ENCODE assay signal across 35 cellular contexts in genomic region chr5:124173386-124173785, GRCh38.
"Had no signal": no experiment of that assay in that cellular context is flagged by ENCODE, and none has a peak within 500 bp of the region (broad histone marks: within the 10 kb centered on the region; RNA-seq: fewer than 3 reads in every experiment).

No MANE protein-coding gene starts in this region.

- H3K27me3 ChIP-seq: adrenal gland, body of pancreas, brain microvascular endothelial cell, breast epithelium had no signal

- FAIRE-seq: astrocyte had no signal

- H3K36me3 Mint-ChIP-seq: activated CD4-positive, alpha-beta memory T cell treated with anti-CD3 and anti-CD28 coated beads for 36 hours; activated naive CD4-positive, alpha-beta T cell treated with anti-CD3 and anti-CD28 coated beads, Interleukin-2, amount 50 U/mL, for 72 hours; activated naive CD8-positive, alpha-beta T cell treated with anti-CD3 and anti-CD28 coated beads for 36 hours had no signal

- DNase-seq: activated B cell treated with CpG ODN at 0.5 μM for 24 hours; activated CD4-positive, alpha-beta memory T cell treated with anti-CD3 and anti-CD28 coated beads for 36 hours; activated CD4-positive, alpha-beta T cell treated with anti-CD3 and anti-CD28 coated beads for 4 hours; activated CD4-positive, alpha-beta T cell treated with anti-CD3 and anti-CD28 coated beads, Interleukin-2, amount 10 ng/mL, durations not matched to agents 24 days and 14 days; activated CD4-positive, alpha-beta T cell treated with anti-CD3 and anti-CD28 coated beads, Interleukin-2, amount 50 U/mL, for 1 hour; activated CD4-positive, alpha-beta T cell treated with anti-CD3 and anti-CD28 coated beads, Interleukin-2, amount 50 U/mL, for 4 hours; activated CD4-positive, CD25-positive, alpha-beta regulatory T cell treated with anti-CD3 and anti-CD28 coated beads, Interleukin-2, amount 50 U/mL, for 72 hours; activated CD8-positive, alpha-beta memory T cell treated with anti-CD3 and anti-CD28 coated beads, Interleukin-2, amount 50 U/mL, for 4 hours; activated CD8-positive, alpha-beta T cell treated with anti-CD3 and anti-CD28 coated beads for 36 hours; activated effector memory CD4-positive, alpha-beta T cell treated with anti-CD3 and anti-CD28 coated beads, Interleukin-2, amount 50 U/mL, for 16 hours; activated gamma-delta T cell treated with Interleukin-2 at 50 U/mL for 16 hours; activated naive CD4-positive, alpha-beta T cell; activated naive CD4-positive, alpha-beta T cell treated with anti-CD3 and anti-CD28 coated beads for 36 hours; activated naive CD4-positive, alpha-beta T cell treated with anti-CD3 and anti-CD28 coated beads, Interleukin-2, amount 50 U/mL, for 16 hours; activated naive CD8-positive, alpha-beta T cell treated with anti-CD3 and anti-CD28 coated beads for 36 hours; activated T-cell treated with anti-CD3 and anti-CD28 coated beads for 4 hours; activated T-cell treated with anti-CD3 and anti-CD28 coated beads, Interleukin-2, amount 50 U/mL, for 1 hour; activated T-cell treated with anti-CD3 and anti-CD28 coated beads, Interleukin-2, amount 50 U/mL, for 4 hours; activated T-cell treated with anti-CD3 and anti-CD28 coated beads, Interleukin-2, amount 50 U/mL, for 72 hours; adrenal gland; amniotic stem cell; aorta; body of pancreas; brain microvascular endothelial cell; central memory CD4-positive, alpha-beta T cell; T-helper 2 cell; T-helper 9 cell had no signal

- H3K4me3 Mint-ChIP-seq: activated B cell treated with CpG ODN at 0.5 μM for 24 hours; activated CD4-positive, alpha-beta memory T cell treated with anti-CD3 and anti-CD28 coated beads for 36 hours; activated CD4-positive, alpha-beta T cell treated with anti-CD3 and anti-CD28 coated beads, Interleukin-2, amount 10 ng/mL, durations not matched to agents 24 days and 14 days; activated CD8-positive, alpha-beta T cell treated with anti-CD3 and anti-CD28 coated beads for 36 hours; activated naive CD4-positive, alpha-beta T cell treated with anti-CD3 and anti-CD28 coated beads for 36 hours; activated naive CD8-positive, alpha-beta T cell treated with anti-CD3 and anti-CD28 coated beads for 36 hours; activated T-cell treated with anti-CD3 and anti-CD28 coated beads, Interleukin-2, amount 50 U/mL, for 4 hours; activated T-cell treated with anti-CD3 and anti-CD28 coated beads, Interleukin-2, amount 50 U/mL, for 72 hours; activated T-helper 1 cell treated with anti-CD3 and anti-CD28 coated beads, Interleukin-12 subunit alpha, Interleukin-12 subunit beta, Interleukin-2, Interleukin-4 antibody, amounts not matched to agents 30 ng/mL and 10 ng/mL and 1 ng/mL, durations not matched to agents 14 hours and 24 hours and 36 hours; activated T-helper 17 cell treated with anti-CD3 and anti-CD28 coated beads, Interleukin-2, amount 50 U/mL, for 72 hours; T-helper 1 cell treated with Interleukin-12 subunit alpha and Interleukin-12 subunit beta and Interleukin-4 antibody, amounts not matched to agents 30 μg/mL and 1 μg/mL, for 36 hours; T-helper 2 cell treated with Interferon-gamma antibody and Interleukin-4, amounts not matched to agents 5 μg/mL and 100 μg/mL, for 36 hours had no signal

- H3K27ac Mint-ChIP-seq: activated B cell treated with CpG ODN at 0.5 μM for 24 hours; activated CD4-positive, alpha-beta memory T cell treated with anti-CD3 and anti-CD28 coated beads for 36 hours; activated CD4-positive, alpha-beta T cell treated with anti-CD3 and anti-CD28 coated beads, Interleukin-2, amount 10 ng/mL, durations not matched to agents 24 days and 14 days; activated CD8-positive, alpha-beta T cell treated with anti-CD3 and anti-CD28 coated beads for 36 hours; activated naive CD4-positive, alpha-beta T cell treated with anti-CD3 and anti-CD28 coated beads for 36 hours; activated naive CD4-positive, alpha-beta T cell treated with anti-CD3 and anti-CD28 coated beads, Interleukin-2, amount 50 U/mL, for 72 hours; activated naive CD8-positive, alpha-beta T cell treated with anti-CD3 and anti-CD28 coated beads for 36 hours; activated T-cell treated with anti-CD3 and anti-CD28 coated beads, Interleukin-2, amount 50 U/mL, for 72 hours; activated T-helper 1 cell treated with anti-CD3 and anti-CD28 coated beads, Interleukin-12 subunit alpha, Interleukin-12 subunit beta, Interleukin-2, Interleukin-4 antibody, amounts not matched to agents 30 ng/mL and 10 ng/mL and 1 ng/mL, durations not matched to agents 14 hours and 24 hours and 36 hours; activated T-helper 17 cell treated with anti-CD3 and anti-CD28 coated beads, Interleukin-2, amount 50 U/mL, for 72 hours; T-helper 1 cell treated with Interleukin-12 subunit alpha and Interleukin-12 subunit beta and Interleukin-4 antibody, amounts not matched to agents 30 μg/mL and 1 μg/mL, for 36 hours; T-helper 2 cell treated with Interferon-gamma antibody and Interleukin-4, amounts not matched to agents 5 μg/mL and 100 μg/mL, for 36 hours had no signal

- H3K4me1 Mint-ChIP-seq: activated CD4-positive, alpha-beta T cell treated with anti-CD3 and anti-CD28 coated beads, Interleukin-2, amount 10 ng/mL, durations not matched to agents 24 days and 14 days; activated naive CD8-positive, alpha-beta T cell treated with anti-CD3 and anti-CD28 coated beads for 36 hours; activated T-helper 17 cell treated with anti-CD3 and anti-CD28 coated beads, Interleukin-2, amount 50 U/mL, for 72 hours had no signal

- H3K27me3 Mint-ChIP-seq: activated B cell treated with CpG ODN at 0.5 μM for 24 hours; activated CD4-positive, alpha-beta memory T cell treated with anti-CD3 and anti-CD28 coated beads for 36 hours; activated CD4-positive, alpha-beta T cell treated with anti-CD3 and anti-CD28 coated beads, Interleukin-2, amount 10 ng/mL, durations not matched to agents 24 days and 14 days; activated CD8-positive, alpha-beta T cell treated with anti-CD3 and anti-CD28 coated beads for 36 hours; activated naive CD8-positive, alpha-beta T cell treated with anti-CD3 and anti-CD28 coated beads for 36 hours; activated T-helper 17 cell treated with anti-CD3 and anti-CD28 coated beads, Interleukin-2, amount 50 U/mL, for 72 hours had no signal

- ATAC-seq: activated CD8-positive, alpha-beta T cell treated with anti-CD3 and anti-CD28 coated beads for 36 hours; activated naive CD4-positive, alpha-beta T cell treated with anti-CD3 and anti-CD28 coated beads, Interleukin-2, amount 50 U/mL, for 72 hours; activated T-cell treated with anti-CD3 and anti-CD28 coated beads, Interleukin-2, amount 50 U/mL, for 4 hours; activated T-cell treated with anti-CD3 and anti-CD28 coated beads, Interleukin-2, amount 50 U/mL, for 72 hours; activated T-helper 17 cell treated with anti-CD3 and anti-CD28 coated beads, Interleukin-2, amount 50 U/mL, for 72 hours; body of pancreas had no signal

- H3K4me3 ChIP-seq: adrenal gland, body of pancreas, breast epithelium had no signal

- H3K36me3 ChIP-seq: adrenal gland, brain microvascular endothelial cell, breast epithelium had no signal

- H3K4me1 ChIP-seq: adrenal gland, breast epithelium had no signal

- H3K27ac ChIP-seq: adrenal gland, body of pancreas, brain microvascular endothelial cell, breast epithelium, VCaP had no signal

- H3K9me3 ChIP-seq: adrenal gland, body of pancreas had no signal
